18 cellular contexts compared by ENCODE assay signal in the genomic region with DNA sequence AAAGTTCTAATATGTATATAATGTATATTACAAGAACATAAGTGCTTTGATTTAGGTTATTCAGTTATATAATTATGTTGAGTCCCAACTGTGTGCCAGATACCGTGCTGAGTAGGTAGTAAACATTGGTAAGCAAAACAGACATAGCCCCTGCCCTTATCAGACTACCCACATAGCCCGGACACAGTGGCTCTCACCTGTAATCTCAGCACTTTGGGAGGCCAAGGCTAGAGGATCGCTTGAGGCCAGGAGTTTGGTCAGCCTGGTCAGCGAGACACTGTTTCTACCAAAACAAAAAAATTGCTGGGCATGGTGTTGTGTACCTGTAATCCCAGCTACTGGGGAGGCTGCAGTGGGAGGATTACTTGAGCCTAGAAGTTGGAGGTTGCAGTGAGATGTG. TPM values are rescaled to one million over a fixed set of nuclear protein-coding genes. Genes with fewer than 3 reads are reported as not detected.
DNase-seq lines count a peak whose midpoint lies in the region; ATAC-seq, FAIRE-seq and TF ChIP-seq lines count a peak whose summit lies in the region.
"Had no signal": no experiment of that assay in that cellular context is flagged by ENCODE, and none has a peak within 500 bp of the region (broad histone marks: within the 10 kb centered on the region; RNA-seq: fewer than 3 reads in every experiment).

No MANE protein-coding gene starts in this region.

- ATAC-seq in GM12878: no peak
- ATAC-seq in stimulated activated memory B cell treated with anti-CD40 and anti-IgM and Interleukin-4, amounts not matched to agents 10 μg/mL and 1 μg/mL and 100 μg/mL, for 72 hours: no peak
- ATAC-seq in CD8-positive, alpha-beta T cell: no peak
- ATAC-seq: GM23338, HCT116 had no signal

- DNase-seq in activated T-cell treated with anti-CD3 and anti-CD28 coated beads, Interleukin-2, amount 50 U/mL, for 24 hours: no peak
- no peak for DNase-seq in activated T-cell treated with anti-CD3 and anti-CD28 coated beads, Interleukin-2, amount 50 U/mL, for 1 hour
- DNase-seq in HFFc6 (no peak), GM12878 (ENCODE audit: low read depth, low spot score) (no peak), cerebellar cortex (ENCODE audit: low spot score) (no peak)
- DNase-seq in CD8-positive, alpha-beta T cell: no peak
- DNase-seq: CD8-positive, alpha-beta memory T cell; MM.1S; NCI-H1092 treated with DMSO at 0.1 percent for 48 hours; NCI-H146; NCI-H2029 treated with DMSO at 0.1 percent for 48 hours; NCI-H2171; NCI-H526; PC-9 had no signal

- H3K79me2 ChIP-seq in GM12878 (ENCODE audit: control insufficient read depth, insufficient read depth, low read length): peaks cover 27% of the 10 kb centered on the region

- no peak overlapping the region for H2AFZ ChIP-seq in GM12878 (ENCODE audit: control insufficient read depth, low read depth, low read length)
- H2AFZ ChIP-seq: GM23338, PC-9 had no signal

- H3K36me3 Mint-ChIP-seq in activated T-cell treated with anti-CD3 and anti-CD28 coated beads, Interleukin-2, amount 50 U/mL, for 24 hours (ENCODE audit: low read depth): peaks cover 23% of the 10 kb centered on the region
- peaks cover 17% of the 10 kb centered on the region for H3K36me3 Mint-ChIP-seq in HFFc6 (ENCODE audit: low read depth)
- peaks cover 14% of the 10 kb centered on the region for H3K36me3 Mint-ChIP-seq in stimulated activated memory B cell treated with anti-CD40 and anti-IgM and Interleukin-4, amounts not matched to agents 10 μg/mL and 1 μg/mL and 100 μg/mL, for 72 hours
- peaks cover 34% of the 10 kb centered on the region for H3K36me3 Mint-ChIP-seq in CD8-positive, alpha-beta T cell

- TF ChIP-seq EP300 in GM12878 (IDR thresholded peaks at IDR 0.05; ENCODE audit: borderline replicate concordance in 1 of 2, control insufficient read depth in 1 of 2, low read depth in 2 of 2, low read length in 2 of 2): no peak

- no peak for TF ChIP-seq POLR2A in GM12878 (IDR thresholded peaks at IDR 0.05; ENCODE audit: low read depth, low read length)

- H3K27me3 Mint-ChIP-seq in activated T-cell treated with anti-CD3 and anti-CD28 coated beads, Interleukin-2, amount 50 U/mL, for 24 hours: no peaks in the 10 kb centered on the region
- no peaks in the 10 kb centered on the region for H3K27me3 Mint-ChIP-seq in HFFc6 (ENCODE audit: insufficient read depth)
- no peaks in the 10 kb centered on the region for H3K27me3 Mint-ChIP-seq in stimulated activated memory B cell treated with anti-CD40 and anti-IgM and Interleukin-4, amounts not matched to agents 10 μg/mL and 1 μg/mL and 100 μg/mL, for 72 hours
- H3K27me3 Mint-ChIP-seq in CD8-positive, alpha-beta T cell (ENCODE audit: low read depth): no peaks in the 10 kb centered on the region
- H3K27me3 Mint-ChIP-seq: B cell; CD8-positive, alpha-beta memory T cell had no signal

- no peaks in the 10 kb centered on the region for H3K27me3 ChIP-seq in GM12878 (replicated peaks in 1 of 2; ENCODE audit: control insufficient read depth in 2 of 2, insufficient read depth in 2 of 2, low read length in 1 of 2)
- H3K27me3 ChIP-seq in CD8-positive, alpha-beta T cell (ENCODE audit: insufficient read depth, low read length): no peaks in the 10 kb centered on the region

- H3K36me3 ChIP-seq in GM12878 (ENCODE audit: control insufficient read depth in 2 of 2, insufficient read depth in 2 of 2, low read length in 1 of 2): peaks cover 0 to 2% of the 10 kb centered on the region in 2 experiments; a peak in 1 of 4 replicates
- H3K36me3 ChIP-seq in CD8-positive, alpha-beta T cell (ENCODE audit: insufficient read depth, low read length): no peaks in the 10 kb centered on the region

- no peak overlapping the region for H3K4me3 ChIP-seq in GM12878
- no peak overlapping the region for H3K4me3 ChIP-seq in CD8-positive, alpha-beta T cell (ENCODE audit: low read depth, low read length)
- H3K4me3 ChIP-seq: GM23338, PC-9 had no signal

- SMC1A ChIA-PET in GM12878 (lab: Charles Lee; ENCODE audit: uncharacterized antibody, unreplicated experiment): interaction anchor here (0.6 to 2.1 kb wide), 11 partner anchors 17 to 296 kb away, joined by 3 to 8 read pairs (median 3); no protein-coding TSS in a partner anchor

- H3K9me3 ChIP-seq in GM12878 (replicated peaks; ENCODE audit: control insufficient read depth, insufficient read depth, low read length): no peaks in the 10 kb centered on the region
- no peaks in the 10 kb centered on the region for H3K9me3 ChIP-seq in CD8-positive, alpha-beta T cell (ENCODE audit: low read length)

- H3K4me2 ChIP-seq in GM12878 (ENCODE audit: control insufficient read depth, insufficient read depth): peak overlapping the region; percentile 87; the same call in 1 of the 2 replicates
- H3K4me2 ChIP-seq: PC-9 had no signal

- H3K4me1 ChIP-seq in GM12878 (ENCODE audit: control insufficient read depth, insufficient read depth, low read length): peaks cover 17% of the 10 kb centered on the region
- H3K4me1 ChIP-seq in CD8-positive, alpha-beta T cell (ENCODE audit: insufficient read depth, low read length): peaks cover 16% of the 10 kb centered on the region

- intact Hi-C loops in GM12878 (cut with micrococcal nuclease; ENCODE audit: unreplicated experiment): no loop called here
- intact Hi-C loops in CD8-positive, alpha-beta T cell (cut with DNase I, micrococcal nuclease): no loop called here

- H4K20me1 ChIP-seq in GM12878 (ENCODE audit: control insufficient read depth, insufficient read depth): no peaks in the 10 kb centered on the region

- no peak overlapping the region for H3K9ac ChIP-seq in GM12878 (ENCODE audit: control insufficient read depth, insufficient read depth, low read length)

- BruUV-seq in GM12878 (replicated peaks; lab: Mats Ljungman, UMichigan): no TSS peak

- no peak for FAIRE-seq in GM12878 (lab: Jason Lieb, UNC)

- in situ Hi-C loops in GM12878 (cut with MboI): no loop called here

- 0 out of 2 replicates have a peak overlapping the region, but pooled peaks have one; percentile 27 for H3K27ac ChIP-seq in GM12878 (ENCODE audit: control insufficient read depth, insufficient read depth)
- no peak overlapping the region for H3K27ac ChIP-seq in CD8-positive, alpha-beta T cell (ENCODE audit: low read depth, low read length)

- H3K4me1 Mint-ChIP-seq in activated T-cell treated with anti-CD3 and anti-CD28 coated beads, Interleukin-2, amount 50 U/mL, for 24 hours (ENCODE audit: low read depth): peaks cover 55% of the 10 kb centered on the region
- H3K4me1 Mint-ChIP-seq in HFFc6 (ENCODE audit: low read depth): peaks cover 81% of the 10 kb centered on the region
- H3K4me1 Mint-ChIP-seq in stimulated activated memory B cell treated with anti-CD40 and anti-IgM and Interleukin-4, amounts not matched to agents 10 μg/mL and 1 μg/mL and 100 μg/mL, for 72 hours: peaks cover 59% of the 10 kb centered on the region
- peaks cover 56% of the 10 kb centered on the region for H3K4me1 Mint-ChIP-seq in CD8-positive, alpha-beta T cell (ENCODE audit: low read depth)

- CTCF ChIA-PET in GM12878 (lab: Yijun Ruan, JAX): interaction anchor here (1.5 to 2.2 kb wide), 4 partner anchors 11 to 76 kb away, joined by 3 to 7 read pairs (median 5); no protein-coding TSS in a partner anchor
- CTCF ChIA-PET in CD8-positive, alpha-beta T cell (lab: Charles Lee): no interaction called here

- H3K9me3 Mint-ChIP-seq in activated T-cell treated with anti-CD3 and anti-CD28 coated beads, Interleukin-2, amount 50 U/mL, for 24 hours: no peaks in the 10 kb centered on the region
- no peaks in the 10 kb centered on the region for H3K9me3 Mint-ChIP-seq in HFFc6
- no peaks in the 10 kb centered on the region for H3K9me3 Mint-ChIP-seq in stimulated activated memory B cell treated with anti-CD40 and anti-IgM and Interleukin-4, amounts not matched to agents 10 μg/mL and 1 μg/mL and 100 μg/mL, for 72 hours
- H3K9me3 Mint-ChIP-seq in CD8-positive, alpha-beta T cell: no peaks in the 10 kb centered on the region
- H3K9me3 Mint-ChIP-seq: CD8-positive, alpha-beta memory T cell; GM23338 had no signal

- 98% methylated on average over 4 of the region's 4 CpGs for WGBS in GM12878 (ENCODE audit: insufficient coverage, insufficient replicate concordance, low lambda C conversion rate, missing lambda C conversion rate)

- H3K4me3 Mint-ChIP-seq in activated T-cell treated with anti-CD3 and anti-CD28 coated beads, Interleukin-2, amount 50 U/mL, for 24 hours: no peak overlapping the region
- H3K4me3 Mint-ChIP-seq in HFFc6: no peak overlapping the region
- no peak overlapping the region for H3K4me3 Mint-ChIP-seq in stimulated activated memory B cell treated with anti-CD40 and anti-IgM and Interleukin-4, amounts not matched to agents 10 μg/mL and 1 μg/mL and 100 μg/mL, for 72 hours
- H3K4me3 Mint-ChIP-seq in CD8-positive, alpha-beta T cell: no peak overlapping the region
- H3K4me3 Mint-ChIP-seq: GM23338 had no signal

- POLR2A ChIA-PET in GM12878 (lab: Charles Lee): interaction anchor here (0.8 to 1.2 kb wide), 2 partner anchors 20 to 25 kb away, joined by 3 to 4 read pairs; no protein-coding TSS in a partner anchor
- POLR2A ChIA-PET in CD8-positive, alpha-beta T cell (lab: Charles Lee): no interaction called here

- RAD21 ChIA-PET in GM12878 (lab: Charles Lee; ENCODE audit: unreplicated experiment): interaction anchor here (0.6 to 1.7 kb wide), 3 partner anchors 20 to 460 kb away, joined by 3 to 13 read pairs (median 4); partner anchors contain the start of gene RNF11

- TF ChIP-seq CTCF in HFFc6 (IDR thresholded peaks at IDR 0.05) (no peak), GM12878 (IDR thresholded peaks at IDR 0.05 in 2 of 3, conservative IDR thresholded peaks at IDR 0.05 in 1 of 3; ENCODE audit: control insufficient read depth in 2 of 3, extremely low read depth in 1 of 3, insufficient read depth in 1 of 3, low read depth in 3 of 3, low read length in 3 of 3) (no peak)
- TF ChIP-seq CTCF in CD8-positive, alpha-beta T cell (IDR thresholded peaks at IDR 0.05): no peak

- H3K27ac Mint-ChIP-seq in activated T-cell treated with anti-CD3 and anti-CD28 coated beads, Interleukin-2, amount 50 U/mL, for 24 hours: peak overlapping the region; percentile 40
- peak overlapping the region; percentile 36; the same call in 1 of the 2 replicates for H3K27ac Mint-ChIP-seq in HFFc6
- H3K27ac Mint-ChIP-seq in stimulated activated memory B cell treated with anti-CD40 and anti-IgM and Interleukin-4, amounts not matched to agents 10 μg/mL and 1 μg/mL and 100 μg/mL, for 72 hours: peak overlapping the region; percentile 79
- H3K27ac Mint-ChIP-seq in CD8-positive, alpha-beta T cell: no peak overlapping the region
- H3K27ac Mint-ChIP-seq: B cell had no signal

- no peak for TF ChIP-seq RAD21 in GM12878 (IDR thresholded peaks at IDR 0.05; ENCODE audit: insufficient read depth, low read depth, low read length)

RNA-seq across cellular contexts. Expression of gene RNF11, which starts 30.7 kb away (rescaled TPM):
- 100 to 1,000 TPM; 114 to 147 (median 128) TPM for total RNA-seq in HFFc6 (2021; fragmentation: NEBNext Ultra II Directional; extraction: Animal tissue kit (Norgen Biotek cat#: 25700))
- 17.8 and 18.0 TPM in 2 replicates for total RNA-seq in GM12878 (2013; cell fraction: nucleolus; rRNA removed)
- total RNA-seq in GM12878 (2014; rRNA removed) (36.6 and 42.0 TPM in 2 replicates), GM12878 (2014; rRNA removed; fragmentation: Illumina TruSeq; extraction: Trizol) (34.9 and 35.4 TPM in 2 replicates), GM12878 (2021) (29.8 and 32.1 TPM in 2 replicates)
- 17.2 TPM for polyA plus RNA-seq in GM12878 (2011; ENCODE audit: low read depth)
- polyA plus RNA-seq in GM12878 (2011; rRNA removed) (37.5 and 44.2 TPM in 2 replicates), GM12878 (2014; fragmentation: Illumina TruSeq; extraction: Trizol) (40.1 and 43.6 TPM in 2 replicates), GM12878 (2014; fragmentation: Nextera tagmentation; extraction: Ambion mirVana) (10 to 100 TPM in 1 of 2 experiments, 1 to 10 TPM in 1; 9.5 to 14.5 TPM), GM12878 (2014; rRNA removed) (34.9 and 35.2 TPM in 2 replicates), GM12878 (2016; fragmentation: Nextera tagmentation; extraction: Ambion mirVana) (10 to 100 TPM; 22.1 to 22.8 TPM)
- polyA plus RNA-seq in GM12878 (2011; cell fraction: cytosol; rRNA removed): 16.2 and 25.1 TPM in 2 replicates
- 10.8 and 11.7 TPM in 2 replicates for polyA plus RNA-seq in GM12878 (2011; cell fraction: nucleus; rRNA removed)
- 24.6 and 27.9 TPM in 2 replicates for polyA plus RNA-seq in GM12878 (2012)
- 56.9 and 59.0 TPM in 2 replicates for polyA minus RNA-seq in GM12878 (2011; rRNA and poly(A)+ RNA removed)
- 12.0 and 18.6 TPM in 2 replicates for polyA minus RNA-seq in GM12878 (2011; cell fraction: cytosol; rRNA and poly(A)+ RNA removed)
- polyA minus RNA-seq in GM12878 (2011; cell fraction: nucleus; rRNA and poly(A)+ RNA removed): 3.4 and 5.3 TPM in 2 replicates
- total RNA-seq in CD8-positive, alpha-beta T cell: 100 to 1,000 TPM in 1 of 2 experiments, 10 to 100 TPM in 1; 95.9 to 103 TPM
